Comparison of ENCODE assay signal across 11 cellular contexts in the genomic region with DNA sequence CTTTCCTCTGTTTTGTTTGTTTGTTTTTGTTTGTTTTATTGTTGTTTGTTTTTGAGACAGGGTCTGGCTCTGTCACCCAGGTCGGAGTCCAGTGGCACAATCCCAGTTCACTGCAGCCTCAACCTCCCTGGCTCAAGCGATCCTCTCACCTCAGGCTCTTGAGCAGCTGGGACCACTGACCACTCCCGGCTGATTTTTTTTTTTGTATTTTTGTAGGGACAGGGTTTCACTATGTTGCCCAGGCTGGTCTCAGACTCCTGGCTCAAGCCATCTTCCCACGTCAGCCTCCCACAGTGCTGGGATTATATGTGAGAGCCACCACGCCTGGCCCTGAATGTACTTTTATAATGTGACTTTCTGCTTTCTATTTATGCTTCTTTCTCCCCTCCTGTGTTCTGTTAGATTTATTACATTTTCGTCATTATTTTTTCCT. TPM values are rescaled to one million over a fixed set of nuclear protein-coding genes. Genes with fewer than 3 reads are reported as not detected.
DNase-seq lines count a peak whose midpoint lies in the region; ATAC-seq and TF ChIP-seq lines count a peak whose summit lies in the region.
"Had no signal": no experiment of that assay in that cellular context is flagged by ENCODE, and none has a peak within 500 bp of the region (broad histone marks: within the 10 kb centered on the region; RNA-seq: fewer than 3 reads in every experiment).

No MANE protein-coding gene starts in this region.

- dilution Hi-C loops in mammary epithelial cell (cut with HindIII; ENCODE audit: low sequenced_read_pairs): no loop called here

- H2AFZ ChIP-seq in ACC112 (ENCODE audit: low read length, unreplicated experiment): peak overlapping the region; percentile 76
- peak overlapping the region; percentile 75 for H2AFZ ChIP-seq in mammary epithelial cell (ENCODE audit: low read depth, low read length)

- H3K79me2 ChIP-seq in ACC112 (ENCODE audit: control insufficient read depth, insufficient read depth, low read length, unreplicated experiment): no peaks in the 10 kb centered on the region
- peaks cover 7% of the 10 kb centered on the region for H3K79me2 ChIP-seq in mammary epithelial cell (ENCODE audit: insufficient read depth, low read length)

- no peaks in the 10 kb centered on the region for H3K9me3 Mint-ChIP-seq in HFFc6

- H3K9ac ChIP-seq in mammary epithelial cell (ENCODE audit: insufficient read depth, low read length) (no peak overlapping the region), mucosa of rectum (ENCODE audit: low read depth in 1 of 2, low read length in 2 of 2) (peak overlapping the region; percentile 41 to 70)

- H3K4me3 Mint-ChIP-seq in HFFc6: peak overlapping the region; percentile 83

- no peaks in the 10 kb centered on the region for H3K36me3 Mint-ChIP-seq in HFFc6 (ENCODE audit: low read depth)

- H3K27me3 Mint-ChIP-seq in HFFc6 (ENCODE audit: insufficient read depth): peaks cover 4% of the 10 kb centered on the region; the same call in 1 of the 2 replicates

- ATAC-seq in GM18858 (IDR thresholded peaks at IDR 0.05; ENCODE audit: unreplicated experiment) (no peak), HG02588 (IDR thresholded peaks at IDR 0.05; ENCODE audit: unreplicated experiment) (no peak)

- DNase-seq in HFFc6: no peak
- no peak for DNase-seq in mammary epithelial cell
- no peak for DNase-seq in RKO (ENCODE audit: low spot score)
- DNase-seq in COR-L47 (lab: John Stamatoyannopoulos, UW): no peak
- DNase-seq: GDM1, occipital lobe had no signal

- H3K4me1 ChIP-seq in ACC112 (ENCODE audit: control insufficient read depth, insufficient read depth, low read length, unreplicated experiment) (peaks cover 11% of the 10 kb centered on the region), mammary epithelial cell (ENCODE audit: insufficient read depth, low read length) (peaks cover 27% of the 10 kb centered on the region), mucosa of rectum (ENCODE audit: control insufficient read depth in 2 of 2, insufficient read depth in 2 of 2, low read length in 2 of 2) (peaks cover 14 to 18% of the 10 kb centered on the region in 2 donors)

- in situ Hi-C loops in mammary epithelial cell (cut with MboI; ENCODE audit: low sequenced_read_pairs in 2 of 2): no loop called here

- WGBS in mammary epithelial cell (ENCODE audit: low coverage, missing lambda C conversion rate): 81% methylated on average over 6 of the region's 6 CpGs

- H3K27me3 ChIP-seq in ACC112 (ENCODE audit: insufficient read depth, low read length) (no peaks in the 10 kb centered on the region), mammary epithelial cell (ENCODE audit: insufficient read depth, low read length) (no peaks in the 10 kb centered on the region), mucosa of rectum (ENCODE audit: control insufficient read depth in 2 of 2, insufficient read depth in 2 of 2, low read length in 2 of 2) (no peaks in the 10 kb centered on the region)

- peak overlapping the region; percentile 88 for H3K27ac Mint-ChIP-seq in HFFc6

- BruUV-seq in mammary epithelial cell (replicated peaks; lab: Mats Ljungman, UMichigan): no TSS peak

- TF ChIP-seq CTCF in HFFc6 (IDR thresholded peaks at IDR 0.05) (no peak), mammary epithelial cell (conservative IDR thresholded peaks at IDR 0.05 in 1 of 2, IDR thresholded peaks at IDR 0.05 in 1 of 2; ENCODE audit: extremely low read depth in 1 of 2, insufficient read depth in 1 of 2, low read depth in 1 of 2, low read length in 2 of 2) (no peak)

- H3K4me2 ChIP-seq in mammary epithelial cell (ENCODE audit: insufficient read depth, low read depth, low read length): peak overlapping the region; percentile 94

- H3K36me3 ChIP-seq in ACC112 (ENCODE audit: insufficient read depth, low read length): no peaks in the 10 kb centered on the region
- H3K36me3 ChIP-seq in mammary epithelial cell (ENCODE audit: insufficient read depth, low read length): no peaks in the 10 kb centered on the region
- no peaks in the 10 kb centered on the region for H3K36me3 ChIP-seq in mucosa of rectum (ENCODE audit: control insufficient read depth in 2 of 2, insufficient read depth in 2 of 2, low read length in 2 of 2)

- intact Hi-C loops in mammary epithelial cell (cut with micrococcal nuclease): no loop called here

- no peak overlapping the region for H3K27ac ChIP-seq in ACC112 (ENCODE audit: low read depth, low read length)
- H3K27ac ChIP-seq in mammary epithelial cell (ENCODE audit: insufficient read depth, low read depth, low read length): no peak overlapping the region
- peak overlapping the region in 1 of 2 donors; percentile 70 for H3K27ac ChIP-seq in mucosa of rectum (ENCODE audit: low read depth in 2 of 2, low read length in 2 of 2)

- H3K4me3 ChIP-seq in ACC112 (ENCODE audit: low read depth, low read length): peak overlapping the region; percentile 79
- peak overlapping the region; percentile 41 to 48 (median 46) for H3K4me3 ChIP-seq in mammary epithelial cell (replicated peaks in 1 of 3; ENCODE audit: insufficient read depth in 1 of 3, low read depth in 2 of 3, low read length in 3 of 3)
- peak overlapping the region; percentile 65 to 70 for H3K4me3 ChIP-seq in mucosa of rectum (ENCODE audit: low read length in 2 of 2)

- H3K9me3 ChIP-seq in mammary epithelial cell (replicated peaks; ENCODE audit: insufficient read depth, low read length) (no peaks in the 10 kb centered on the region), mucosa of rectum (ENCODE audit: control insufficient read depth in 2 of 2, low read length in 2 of 2) (no peaks in the 10 kb centered on the region)

- no peaks in the 10 kb centered on the region for H4K20me1 ChIP-seq in mammary epithelial cell (ENCODE audit: insufficient read depth, low read length)

- CTCF ChIA-PET in mammary epithelial cell (lab: Charles Lee; ENCODE audit: low non-redundant PET): interaction anchor here (0.6 kb wide), 1 partner anchor 108 kb away, joined by 3 read pairs; no protein-coding TSS in a partner anchor

- H3K4me1 Mint-ChIP-seq in HFFc6 (ENCODE audit: low read depth): peaks cover 17% of the 10 kb centered on the region

RNA-seq across cellular contexts. Expression of gene CALML6, which starts 5.0 kb away (rescaled TPM):
- total RNA-seq in HFFc6 (2021; fragmentation: NEBNext Ultra II Directional; extraction: Animal tissue kit (Norgen Biotek cat#: 25700)): under 1 TPM in 5 of 6 experiments, not detected in 1; 0.11 to 0.95 (median 0.48) TPM
- 1 to 10 TPM in 1 of 2 donors, under 1 TPM in 1; 0.67 to 1.1 TPM for total RNA-seq in mammary epithelial cell
- polyA plus RNA-seq in mammary epithelial cell: 0.20 TPM
- not detected for polyA minus RNA-seq in mammary epithelial cell
- total RNA-seq: occipital lobe had no signal

RNA-seq across cellular contexts. Expression of gene TMEM52, which starts 9.0 kb away (rescaled TPM):
- total RNA-seq in HFFc6 (2021; fragmentation: NEBNext Ultra II Directional; extraction: Animal tissue kit (Norgen Biotek cat#: 25700)): under 1 TPM in 3 of 6 experiments, not detected in 3; 0.21 to 0.38 (median 0.25) TPM
- 1 to 10 TPM in 1 of 2 donors, under 1 TPM in 1; 0.67 to 1.6 TPM for total RNA-seq in mammary epithelial cell
- 1.3 TPM for polyA plus RNA-seq in mammary epithelial cell
- not detected for polyA minus RNA-seq in mammary epithelial cell
- total RNA-seq: SK-MEL-5 had no signal

RNA-seq across cellular contexts. Expression of gene GNB1, which starts 19.2 kb away (rescaled TPM):
- total RNA-seq in HFFc6 (2021; fragmentation: NEBNext Ultra II Directional; extraction: Animal tissue kit (Norgen Biotek cat#: 25700)): 100 to 1,000 TPM; 502 to 618 (median 574) TPM
- 100 to 1,000 TPM; 105 to 480 TPM for total RNA-seq in mammary epithelial cell
- 441 TPM for polyA plus RNA-seq in mammary epithelial cell
- polyA minus RNA-seq in mammary epithelial cell: 553 TPM
